ENCODE assay signal across 8 cellular contexts in genomic region chr11:107565219-107565937, GRCh38. TPM values are rescaled to one million over a fixed set of nuclear protein-coding genes. Genes with fewer than 3 reads are reported as not detected.
DNase-seq lines count a peak whose midpoint lies in the region; ATAC-seq and TF ChIP-seq lines count a peak whose summit lies in the region.

ALKBH8 (minus strand) TSS chr11:107565735; CDS start chr11:107560893, 4,842 bp downstream.

- POLR2A ChIA-PET in RWPE1 (lab: Yijun Ruan, JAX; ENCODE audit: low non-redundant PET) = no interaction called here

- H3K9me3 ChIP-seq in DND-41 (ENCODE audit: insufficient read depth, low read length, severe bottlenecking) = no peaks in the 10 kb centered on the region
- peaks cover under 1% of the 10 kb centered on the region for H3K9me3 ChIP-seq in neuron (ENCODE audit: low read length)

- H4K20me1 ChIP-seq in DND-41 (ENCODE audit: insufficient read depth, low read length) = no peaks in the 10 kb centered on the region

- no peak for TF ChIP-seq CTCF in DND-41 (IDR thresholded peaks at IDR 0.05; ENCODE audit: borderline replicate concordance, extremely low read depth, low read length, poor library complexity, severe bottlenecking)
- TF ChIP-seq CTCF in RWPE1 (conservative IDR thresholded peaks at IDR 0.05; ENCODE audit: low read depth) = no peak
- peak; percentile 5 for TF ChIP-seq CTCF in fibroblast of villous mesenchyme (IDR thresholded peaks at IDR 0.05; ENCODE audit: insufficient read depth, low read depth, low read length)

- peak; percentile 83 for DNase-seq in DND-41
- peak; percentile 78 for DNase-seq in KG1 (lab: John Stamatoyannopoulos, UW)
- peak; percentile 69 for DNase-seq in RWPE1 (ENCODE audit: low spot score)
- DNase-seq in activated T-helper 9 cell treated with anti-CD3 and anti-CD28 coated beads, Interleukin-2, amount 50 U/mL, for 16 hours (ENCODE audit: low read depth) = peak; percentile 64
- DNase-seq in fibroblast of villous mesenchyme (ENCODE audit: low read depth) = peak; percentile 53
- DNase-seq in stromal cell of bone marrow (ENCODE audit: low read depth) = peak; percentile 58

- peak within 1 kb of the TSS; percentile 95 for H3K4me2 ChIP-seq in DND-41 (ENCODE audit: insufficient read depth, low read length)

- H3K27me3 ChIP-seq in DND-41 (ENCODE audit: insufficient read depth, low read length, poor library complexity) (no peaks in the 10 kb centered on the region), neuron (ENCODE audit: insufficient read depth, low read length) (no peaks in the 10 kb centered on the region)

- H3K27ac ChIP-seq in DND-41 (ENCODE audit: low read length) (peak within 1 kb of the TSS; percentile 83), RWPE1 (peak within 1 kb of the TSS; percentile 89)

- peak; percentile 97 for ATAC-seq in DND-41 (ENCODE audit: insufficient read depth, low read depth)
- ATAC-seq in GM21723 (IDR thresholded peaks at IDR 0.05; ENCODE audit: unreplicated experiment) = peak; percentile 81

- H3K4me1 ChIP-seq in DND-41 (ENCODE audit: insufficient read depth, low read length) = peaks cover 38% of the 10 kb centered on the region
- H3K4me1 ChIP-seq in neuron (ENCODE audit: insufficient read depth, low read length) = peaks cover 19% of the 10 kb centered on the region

- H3K36me3 ChIP-seq in DND-41 (ENCODE audit: insufficient read depth, low read length) (no peaks in the 10 kb centered on the region), neuron (ENCODE audit: insufficient read depth, low read length) (no peaks in the 10 kb centered on the region)

- CTCF ChIA-PET in RWPE1 (lab: Yijun Ruan, JAX) = interaction anchor here (0.6 kb wide), 2 partner anchors 120 to 194 kb away, joined by 3 to 5 read pairs; no protein-coding TSS in a partner anchor

- H2AFZ ChIP-seq in DND-41 (ENCODE audit: low read depth, low read length) (peak within 1 kb of the TSS; percentile 85), neuron (ENCODE audit: low read depth, low read length) (peak within 1 kb of the TSS; percentile 71)

- peak within 1 kb of the TSS; percentile 58 to 94 for H3K4me3 ChIP-seq in DND-41 (ENCODE audit: low read depth in 1 of 2, low read length in 2 of 2)
- H3K4me3 ChIP-seq in fibroblast of villous mesenchyme (ENCODE audit: low read depth, low read length) = peak within 1 kb of the TSS; percentile 99
- peak within 1 kb of the TSS; percentile 88 for H3K4me3 ChIP-seq in neuron (ENCODE audit: low read length)

- peaks cover 40% of the 10 kb centered on the region for H3K79me2 ChIP-seq in DND-41 (ENCODE audit: insufficient read depth, low read length)

- peak within 1 kb of the TSS; percentile 64 for H3K9ac ChIP-seq in DND-41 (ENCODE audit: low read depth, low read length)

RNA-seq across cellular contexts. Expression of gene ALKBH8, which starts in this region (rescaled TPM):
- 6.1 and 6.5 TPM in 2 replicates for total RNA-seq in fibroblast of villous mesenchyme

Comparison
In these comparisons a context has a peak if more than half of its experiments do, and no peak if none do; other contexts are left out.
1. Peak in every context shown above with its lines: DNase-seq, ATAC-seq, H3K4me3 ChIP-seq and H3K27ac ChIP-seq.